12 cellular contexts compared by ENCODE assay signal in genomic region chr6:87909849-87910248, GRCh38.
A peak's percentile ranks its signal among the peaks of the same experiment; 100 is the strongest.
DNase-seq lines count a peak whose midpoint lies in the region; ATAC-seq and TF ChIP-seq lines count a peak whose summit lies in the region.
"Had no signal": no experiment of that assay in that cellular context is flagged by ENCODE, and none has a peak within 500 bp of the region (broad histone marks: within the 10 kb centered on the region; RNA-seq: fewer than 3 reads in every experiment).

No MANE protein-coding gene starts in this region.

- H3K9me3 Mint-ChIP-seq in HFFc6: no peaks in the 10 kb centered on the region
- H3K9me3 Mint-ChIP-seq: activated naive CD4-positive, alpha-beta T cell treated with anti-CD3 and anti-CD28 coated beads, Interleukin-2, amount 10 ng/mL, durations not matched to agents 7 days and 5 days had no signal

- no peak overlapping the region for H3K27ac Mint-ChIP-seq in HFFc6
- H3K27ac Mint-ChIP-seq: activated naive CD4-positive, alpha-beta T cell treated with anti-CD3 and anti-CD28 coated beads, Interleukin-2, amount 10 ng/mL, durations not matched to agents 7 days and 5 days had no signal

- ATAC-seq in HG03280 (IDR thresholded peaks at IDR 0.05; ENCODE audit: unreplicated experiment): no peak

- peaks cover 32% of the 10 kb centered on the region for H3K4me1 Mint-ChIP-seq in HFFc6 (ENCODE audit: low read depth)

- 86 to 94% methylated on average over 8 of the region's 8 CpGs for WGBS in testis, 2 donors

- peak; percentile 0 for DNase-seq in BJ (ENCODE audit: low read depth)
- peak; percentile 63 for DNase-seq in HFFc6
- peak; percentile 95 for DNase-seq in astrocyte of the hippocampus (ENCODE audit: low read depth, low spot score)
- peak; percentile 95 for DNase-seq in myocyte (ENCODE audit: low read depth)
- DNase-seq in NCI-H774 (lab: John Stamatoyannopoulos, UW): no peak
- DNase-seq in testis: no peak
- DNase-seq in middle frontal gyrus (ENCODE audit: extremely low spot score, low spot score): no peak
- DNase-seq: activated naive CD4-positive, alpha-beta T cell treated with anti-CD3 and anti-CD28 coated beads, Interleukin-2, amount 10 ng/mL, durations not matched to agents 7 days and 5 days; DMS79; glutamatergic neuron; NCI-H510A treated with DMSO at 0.1 percent for 48 hours had no signal

- no peak overlapping the region for H3K4me3 Mint-ChIP-seq in HFFc6
- H3K4me3 Mint-ChIP-seq: activated naive CD4-positive, alpha-beta T cell treated with anti-CD3 and anti-CD28 coated beads, Interleukin-2, amount 10 ng/mL, durations not matched to agents 7 days and 5 days had no signal

- intact Hi-C loops in testis (cut with DNase I; ENCODE audit: low total_unique reads): no loop called here

- POLR2A ChIA-PET in BJ (lab: Charles Lee): no interaction called here

- H3K4me1 ChIP-seq in testis: no peaks in the 10 kb centered on the region

- no peak for TF ChIP-seq CTCF in BJ (IDR thresholded peaks at IDR 0.05; ENCODE audit: insufficient read depth, low read depth, low read length)
- TF ChIP-seq CTCF in HFFc6 (IDR thresholded peaks at IDR 0.05): no peak
- TF ChIP-seq CTCF in testis (IDR thresholded peaks at IDR 0.05): no peak

- no peaks in the 10 kb centered on the region for H3K9me3 ChIP-seq in testis

- H3K36me3 Mint-ChIP-seq in HFFc6 (ENCODE audit: low read depth): 0 out of 2 replicates have a peak, but pooled peaks cover 4% of the 10 kb centered on the region
- H3K36me3 Mint-ChIP-seq: activated naive CD4-positive, alpha-beta T cell treated with anti-CD3 and anti-CD28 coated beads, Interleukin-2, amount 10 ng/mL, durations not matched to agents 7 days and 5 days had no signal

- H3K27me3 Mint-ChIP-seq in HFFc6 (ENCODE audit: insufficient read depth): peaks cover 20% of the 10 kb centered on the region

- H3K27me3 ChIP-seq in BJ (ENCODE audit: control insufficient read depth, insufficient read depth, low read length) (no peaks in the 10 kb centered on the region), testis (no peaks in the 10 kb centered on the region)

- H3K4me3 ChIP-seq in BJ (ENCODE audit: low read depth, low read length) (no peak overlapping the region), testis (no peak overlapping the region)

- no peaks in the 10 kb centered on the region for H3K36me3 ChIP-seq in BJ (ENCODE audit: control insufficient read depth, insufficient read depth, low read length)
- H3K36me3 ChIP-seq in testis (ENCODE audit: low read depth, missing control alignments): no peaks in the 10 kb centered on the region

- H3K27ac ChIP-seq in testis: no peak overlapping the region

- TF ChIP-seq POLR2A in testis (IDR thresholded peaks at IDR 0.05): no peak

- CTCF ChIA-PET in BJ (lab: Yijun Ruan, JAX): no interaction called here

Comparison
In these comparisons a context has a peak if more than half of its experiments do, and no peak if none do; other contexts are left out.
1. DNase-seq: peak in BJ (single experiment), HFFc6 (single experiment), astrocyte of the hippocampus (single experiment) and myocyte (single experiment); none in NCI-H774 (single experiment), testis (single experiment) and middle frontal gyrus (single experiment).